In the genomic region with DNA sequence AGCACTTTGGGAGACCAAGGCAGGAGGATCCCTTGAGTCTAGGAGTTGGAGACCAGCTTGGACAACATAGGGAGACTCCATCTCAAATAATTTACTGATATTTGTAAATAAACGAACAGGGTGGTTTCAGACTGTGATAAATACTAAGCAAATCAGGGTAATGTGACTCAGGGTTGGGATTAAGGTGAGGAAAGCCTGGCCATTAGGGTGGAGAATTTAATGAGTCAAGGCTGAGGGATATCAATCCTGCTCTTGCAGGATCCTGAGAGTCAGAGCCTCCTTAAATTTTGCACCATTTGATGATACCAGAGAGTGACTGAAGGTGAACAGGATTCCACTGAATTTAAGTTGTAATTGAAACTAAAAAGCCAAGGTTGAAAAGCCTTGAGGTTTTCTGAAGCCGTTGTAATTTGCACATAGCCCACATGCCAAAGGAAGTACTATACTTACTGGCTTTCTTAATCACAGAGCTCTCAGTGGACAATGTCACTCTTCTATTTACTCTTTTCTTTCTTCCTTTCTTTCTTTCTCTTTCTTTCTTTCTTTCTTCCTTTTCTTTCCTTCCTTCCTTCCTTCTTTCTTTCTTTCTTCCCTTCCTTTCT, we compare ENCODE assay signal across 14 cellular contexts. TPM values are rescaled to one million over a fixed set of nuclear protein-coding genes. Genes with fewer than 3 reads are reported as not detected.
DNase-seq lines count a peak whose midpoint lies in the region; ATAC-seq and TF ChIP-seq lines count a peak whose summit lies in the region.
"Had no signal": no experiment of that assay in that cellular context is flagged by ENCODE, and none has a peak within 500 bp of the region (broad histone marks: within the 10 kb centered on the region; RNA-seq: fewer than 3 reads in every experiment).

No MANE protein-coding gene starts in this region.

- H3K36me3 Mint-ChIP-seq in activated CD4-positive, alpha-beta T cell treated with anti-CD3 and anti-CD28 coated beads for 36 hours (ENCODE audit: low read depth), result peaks cover 14% of the 10 kb centered on the region
- peaks cover 3% of the 10 kb centered on the region for H3K36me3 Mint-ChIP-seq in WTC11

- H3K9ac ChIP-seq in mesendoderm (ENCODE audit: low read length), result no peak overlapping the region

- H3K79me2 ChIP-seq in mesendoderm (ENCODE audit: control insufficient read depth, insufficient read depth, low read length), result no peaks in the 10 kb centered on the region
- H3K79me2 ChIP-seq: hepatocyte had no signal

- H3K27me3 Mint-ChIP-seq in activated CD4-positive, alpha-beta T cell treated with anti-CD3 and anti-CD28 coated beads for 36 hours, result no peaks in the 10 kb centered on the region
- H3K27me3 Mint-ChIP-seq in WTC11 (ENCODE audit: low read depth), result no peaks in the 10 kb centered on the region

- H2BK5ac ChIP-seq in mesendoderm (ENCODE audit: low read length), result no peak overlapping the region

- H3K56ac ChIP-seq in mesendoderm (ENCODE audit: low read length), result no peak overlapping the region

- TF ChIP-seq CTCF in WTC11 (IDR thresholded peaks at IDR 0.05) (no peak), ascending aorta (IDR thresholded peaks at IDR 0.05) (no peak)

- DNase-seq in activated CD4-positive, alpha-beta T cell treated with anti-CD3 and anti-CD28 coated beads for 36 hours, result no peak
- DNase-seq in activated CD4-positive, alpha-beta T cell treated with anti-CD3 and anti-CD28 coated beads, Interleukin-2, amount 50 U/mL, for 1 hour, result no peak
- DNase-seq in WTC11 (ENCODE audit: low spot score) (no peak), mesendoderm (no peak), ascending aorta (ENCODE audit: low spot score in 2 of 2) (no peak), dermis blood vessel endothelial cell (no peak)
- DNase-seq: 8988T; activated naive CD4-positive, alpha-beta T cell treated with anti-CD3 and anti-CD28 coated beads, Interleukin-2, amount 50 U/mL, for 16 hours; NCI-H1436; PC-3 had no signal

- peak; percentile 47 for ATAC-seq in activated CD4-positive, alpha-beta T cell treated with anti-CD3 and anti-CD28 coated beads for 36 hours
- ATAC-seq in HG03342 (IDR thresholded peaks at IDR 0.05; ENCODE audit: unreplicated experiment), result peak; percentile 49
- no peak; the same call in 1 of the 2 replicates for ATAC-seq in WTC11
- no peak for ATAC-seq in HG03097 (IDR thresholded peaks at IDR 0.05; ENCODE audit: low FRiP score, unreplicated experiment)
- ATAC-seq: PC-3 had no signal

- no peak overlapping the region for H3K23ac ChIP-seq in mesendoderm (ENCODE audit: low read length)

- no peaks in the 10 kb centered on the region for H3K9me3 ChIP-seq in ascending aorta

- H3K4me1 Mint-ChIP-seq in activated CD4-positive, alpha-beta T cell treated with anti-CD3 and anti-CD28 coated beads for 36 hours, result peaks cover 22% of the 10 kb centered on the region
- H3K4me1 Mint-ChIP-seq in WTC11, result peaks cover 12% of the 10 kb centered on the region

- peak overlapping the region; percentile 61 for H2BK120ac ChIP-seq in mesendoderm (ENCODE audit: low read depth, low read length)

- H2AK5ac ChIP-seq in mesendoderm (ENCODE audit: low read length), result no peak overlapping the region

- WGBS in mesendoderm (ENCODE audit: extremely low coverage, insufficient coverage, low lambda C conversion rate), result no CpG with 5 or more reads among the region's 2 CpGs

- intact Hi-C loops in activated CD4-positive, alpha-beta T cell treated with anti-CD3 and anti-CD28 coated beads for 36 hours (cut with DNase I, micrococcal nuclease), result no loop called here
- intact Hi-C loops in ascending aorta (cut with DNase I), result no loop called here

- no peaks in the 10 kb centered on the region for H3K9me3 Mint-ChIP-seq in activated CD4-positive, alpha-beta T cell treated with anti-CD3 and anti-CD28 coated beads for 36 hours (ENCODE audit: low read depth)
- no peaks in the 10 kb centered on the region for H3K9me3 Mint-ChIP-seq in WTC11

- H3K4me2 ChIP-seq in mesendoderm (ENCODE audit: low read length), result no peak overlapping the region
- H3K4me2 ChIP-seq: hepatocyte had no signal

- POLR2A ChIA-PET in activated CD4-positive, alpha-beta T cell treated with anti-CD3 and anti-CD28 coated beads for 36 hours (lab: Charles Lee), result no interaction called here
- POLR2A ChIA-PET in WTC11 (lab: Charles Lee), result no interaction called here

- no peak overlapping the region for H2BK15ac ChIP-seq in mesendoderm (replicated peaks; ENCODE audit: low read depth)

- H4K5ac ChIP-seq in mesendoderm (ENCODE audit: low read length), result no peak overlapping the region

- no peak overlapping the region for H3K4me3 Mint-ChIP-seq in activated CD4-positive, alpha-beta T cell treated with anti-CD3 and anti-CD28 coated beads for 36 hours
- H3K4me3 Mint-ChIP-seq in WTC11, result no peak overlapping the region

- no peak overlapping the region for H3K4me3 ChIP-seq in mesendoderm (ENCODE audit: low read length)
- no peak overlapping the region for H3K4me3 ChIP-seq in ascending aorta
- H3K4me3 ChIP-seq: hepatocyte had no signal

- no peak overlapping the region for H3K4ac ChIP-seq in mesendoderm (ENCODE audit: low read depth, low read length)

- H4K8ac ChIP-seq in mesendoderm (ENCODE audit: low read depth, low read length), result no peak overlapping the region

- no peaks in the 10 kb centered on the region for H3K27me3 ChIP-seq in mesendoderm (ENCODE audit: insufficient read depth, low read length, poor library complexity)
- no peaks in the 10 kb centered on the region for H3K27me3 ChIP-seq in ascending aorta
- H3K27me3 ChIP-seq: hepatocyte had no signal

- no peaks in the 10 kb centered on the region for H3K4me1 ChIP-seq in mesendoderm (ENCODE audit: control insufficient read depth, low read depth, low read length)
- H3K4me1 ChIP-seq in ascending aorta, result no peaks in the 10 kb centered on the region

- no peak overlapping the region for H3K27ac ChIP-seq in mesendoderm (ENCODE audit: low read depth, low read length)
- H3K27ac ChIP-seq in ascending aorta, result no peak overlapping the region
- H3K27ac ChIP-seq: hepatocyte, VCaP had no signal

- H3K79me1 ChIP-seq in mesendoderm (ENCODE audit: low read length), result no peaks in the 10 kb centered on the region

- H3K18ac ChIP-seq in mesendoderm (ENCODE audit: low read length), result no peak overlapping the region

- H3K36me3 ChIP-seq in mesendoderm (ENCODE audit: control insufficient read depth, insufficient read depth, low read length), result no peaks in the 10 kb centered on the region
- peaks cover 5 to 12% of the 10 kb centered on the region in 2 donors for H3K36me3 ChIP-seq in ascending aorta

- CTCF ChIA-PET in activated CD4-positive, alpha-beta T cell treated with anti-CD3 and anti-CD28 coated beads for 36 hours (lab: Charles Lee), result no interaction called here
- CTCF ChIA-PET in WTC11 (lab: Charles Lee), result interaction anchor here (0.6 kb wide), 1 partner anchor 35 kb away, joined by 3 read pairs; no protein-coding TSS in a partner anchor

- no peak overlapping the region for H3K27ac Mint-ChIP-seq in activated CD4-positive, alpha-beta T cell treated with anti-CD3 and anti-CD28 coated beads for 36 hours
- 0 out of 2 replicates have a peak overlapping the region, but pooled peaks have one; percentile 22 for H3K27ac Mint-ChIP-seq in WTC11

TF ChIP-seq in WTC11, 78 proteins besides CTCF, POLR2A, EP300 and RAD21:
- TF ChIP-seq GRHL2 (CRISPR knock-in tag; IDR thresholded peaks at IDR 0.05; ENCODE audit: insufficient replicate concordance, severe bottlenecking) (no peak), ZNF219 (CRISPR knock-in tag; IDR thresholded peaks at IDR 0.05; ENCODE audit: borderline replicate concordance) (no peak), CBFB (CRISPR knock-in tag; IDR thresholded peaks at IDR 0.05; ENCODE audit: low read depth) (no peak)

RNA-seq across cellular contexts. Expression of a gene that starts 28.6 kb away (rescaled TPM):
- total RNA-seq in activated CD4-positive, alpha-beta T cell treated with anti-CD3 and anti-CD28 coated beads for 36 hours, result 10 to 100 TPM in 1 of 2 experiments, 1 to 10 TPM in 1; 8.8 to 10.1 TPM
- total RNA-seq in WTC11 (2021) (12.2 to 17.4 TPM (median 15.8 TPM) in 3 replicates), ascending aorta (not detected), dermis blood vessel endothelial cell (1.2 and 4.4 TPM in 2 replicates)
- polyA plus RNA-seq in mesendoderm (2013, experiment 1 of 2), result 6.5 TPM
- 7.3 TPM for polyA plus RNA-seq in mesendoderm (2013, experiment 2 of 2)

Comparison
In these comparisons a context has a peak if more than half of its experiments do, and no peak if none do; other contexts are left out.
1. ATAC-seq: peak in activated CD4-positive, alpha-beta T cell treated with anti-CD3 and anti-CD28 coated beads for 36 hours (single experiment) and HG03342 (single experiment); none in WTC11 (single experiment) and HG03097 (single experiment).